8 cellular contexts compared by ENCODE assay signal in genomic region chr2:23381084-23381483, GRCh38. TPM values are rescaled to one million over a fixed set of nuclear protein-coding genes. Genes with fewer than 3 reads are reported as not detected.
DNase-seq lines count a peak whose midpoint lies in the region; ATAC-seq, FAIRE-seq and TF ChIP-seq lines count a peak whose summit lies in the region.

No MANE protein-coding gene starts in this region.

- H3K4me2 ChIP-seq in astrocyte (ENCODE audit: low read length), result peak overlapping the region; percentile 68

- peak overlapping the region; percentile 25 for H2AFZ ChIP-seq in astrocyte (ENCODE audit: low read depth, low read length)

- no peak overlapping the region for H3K9ac ChIP-seq in astrocyte (ENCODE audit: low read length)

- H3K4me1 Mint-ChIP-seq in astrocyte (ENCODE audit: low read depth, unreplicated experiment) (peaks cover 10% of the 10 kb centered on the region), naive B cell (peaks cover 18 to 34% (median 21%) of the 10 kb centered on the region in 3 donors)

- H3K27me3 Mint-ChIP-seq in astrocyte (ENCODE audit: low read depth, unreplicated experiment) (peaks cover 31% of the 10 kb centered on the region), naive B cell (peaks cover 26 to 51% (median 44%) of the 10 kb centered on the region in 3 donors)

- intact Hi-C loops in posterior cingulate gyrus (cut with DNase I), result no loop called here

- H3K9me3 Mint-ChIP-seq in astrocyte (ENCODE audit: unreplicated experiment) (peaks cover under 1% of the 10 kb centered on the region), naive B cell (peaks cover 0 to 8% (median 0%) of the 10 kb centered on the region in 7 donors)

- H3K4me3 ChIP-seq in astrocyte (ENCODE audit: insufficient read depth, low read depth, low read length), result no peak overlapping the region

- no peak for TF ChIP-seq CTCF in astrocyte (IDR thresholded peaks at IDR 0.05; ENCODE audit: insufficient read depth, low read depth, low read length)

- ATAC-seq in naive B cell (ENCODE audit: low read depth in 2 of 2), result no peak
- no peak for ATAC-seq in GM21423 (IDR thresholded peaks at IDR 0.05; ENCODE audit: unreplicated experiment)

- no peaks in the 10 kb centered on the region for H3K36me3 ChIP-seq in astrocyte (ENCODE audit: insufficient read depth, low read length)

- no peaks in the 10 kb centered on the region for H3K9me3 ChIP-seq in astrocyte (ENCODE audit: insufficient read depth, low read depth, low read length)

- H4K20me1 ChIP-seq in astrocyte (ENCODE audit: insufficient read depth, low read length), result peaks cover under 1% of the 10 kb centered on the region

- peaks cover under 1% of the 10 kb centered on the region for H3K27me3 ChIP-seq in astrocyte (ENCODE audit: insufficient read depth, low read length)

- H3K27ac Mint-ChIP-seq in astrocyte (ENCODE audit: unreplicated experiment) (peak overlapping the region; percentile 73), naive B cell (peak overlapping the region in 3 of 6 donors; percentile 43 to 95 (median 71))

- H3K4me3 Mint-ChIP-seq in astrocyte (ENCODE audit: unreplicated experiment) (no peak overlapping the region), naive B cell (peak overlapping the region; percentile 9 to 83 (median 57))

- FAIRE-seq in astrocyte (lab: Jason Lieb, UNC), result no peak

- peak; percentile 43 for DNase-seq in stimulated activated CD4-positive, alpha-beta T cell treated with anti-CD3 and anti-CD28 coated beads, Interleukin-15, amount 100 ng/mL, for 24 hours
- no peak for DNase-seq in stimulated activated CD4-positive, alpha-beta T cell treated with anti-CD3 and anti-CD28 coated beads, Interleukin-2, amount 100 ng/mL, for 48 hours
- DNase-seq in NCI-H2196 (lab: John Stamatoyannopoulos, UW; ENCODE audit: unreplicated experiment) (peak; percentile 74), astrocyte (ENCODE audit: low read depth) (peak; percentile 75), naive B cell (no peak), posterior cingulate gyrus (no peak)
- no peak for DNase-seq in effector CD4-positive, alpha-beta T cell

- H3K36me3 Mint-ChIP-seq in astrocyte (ENCODE audit: low read depth, unreplicated experiment) (no peaks in the 10 kb centered on the region), naive B cell (peaks cover 0 to 8% of the 10 kb centered on the region in 2 donors)

- H3K79me2 ChIP-seq in astrocyte (ENCODE audit: insufficient read depth, low read length), result no peaks in the 10 kb centered on the region

- H3K27ac ChIP-seq in astrocyte (ENCODE audit: low read depth, low read length), result no peak overlapping the region

- peaks cover 16% of the 10 kb centered on the region for H3K4me1 ChIP-seq in astrocyte (ENCODE audit: insufficient read depth, low read length)

RNA-seq across cellular contexts. Expression of gene KLHL29, which starts 3.9 kb away (rescaled TPM):
- total RNA-seq in astrocyte, result 4.8 and 5.5 TPM in 2 replicates
- polyA plus RNA-seq in naive B cell (ENCODE audit: low read depth in 6 of 6), result under 1 TPM in 4 of 6 donors, not detected in 2; 0.08 to 0.50 (median 0.28) TPM

Comparison
In these comparisons a context has a peak if more than half of its experiments do, and no peak if none do; other contexts are left out.
1. DNase-seq: peak in stimulated activated CD4-positive, alpha-beta T cell treated with anti-CD3 and anti-CD28 coated beads, Interleukin-15, amount 100 ng/mL, for 24 hours (single experiment), NCI-H2196 (single experiment) and astrocyte (single experiment); none in stimulated activated CD4-positive, alpha-beta T cell treated with anti-CD3 and anti-CD28 coated beads, Interleukin-2, amount 100 ng/mL, for 48 hours (0 of 2), naive B cell (single experiment), effector CD4-positive, alpha-beta T cell (single experiment) and posterior cingulate gyrus (0 of 10).